Comparison of ENCODE assay signal across 15 cellular contexts in genomic region chr11:126011220-126011619, GRCh38. TPM values are rescaled to one million over a fixed set of nuclear protein-coding genes. Genes with fewer than 3 reads are reported as not detected.
"Had no signal": no experiment of that assay in that cellular context is flagged by ENCODE, and none has a peak within 500 bp of the region (broad histone marks: within the 10 kb centered on the region; RNA-seq: fewer than 3 reads in every experiment).

No MANE protein-coding gene starts in this region.

- DNase-seq: activated CD4-positive, alpha-beta T cell treated with anti-CD3 and anti-CD28 coated beads, Interleukin-2, amount 10 ng/mL, durations not matched to agents 7 days and 5 days; activated naive CD8-positive, alpha-beta T cell treated with anti-CD3 and anti-CD28 coated beads for 36 hours; amygdala; brain microvascular endothelial cell; cerebellar nuclear complex; effector memory CD4-positive, alpha-beta T cell; foreskin melanocyte; immature natural killer cell; mesendoderm; occipital lobe; stimulated activated CD4-positive, alpha-beta T cell treated with anti-CD3 and anti-CD28 coated beads, Interleukin-2, amount 100 ng/mL, for 48 hours had no signal

- H3K9me3 Mint-ChIP-seq: activated CD4-positive, alpha-beta T cell treated with anti-CD3 and anti-CD28 coated beads, Interleukin-2, amount 10 ng/mL, durations not matched to agents 7 days and 5 days; activated naive CD8-positive, alpha-beta T cell treated with anti-CD3 and anti-CD28 coated beads for 36 hours; activated T-helper 1 cell treated with anti-CD3 and anti-CD28 coated beads, Interleukin-12 subunit alpha, Interleukin-12 subunit beta, Interleukin-2, Interleukin-4 antibody, amounts not matched to agents 30 ng/mL and 10 ng/mL and 1 ng/mL, durations not matched to agents 14 hours and 24 hours and 36 hours; dendritic cell treated with granulocyte-macrophage colony-stimulating factor and Interleukin-4, amounts not matched to agents 40 ng/mL and 50 ng/mL, for 4 days; immature natural killer cell; natural killer cell treated with Interleukin-12 subunit alpha and Interleukin-12 subunit beta and Interleukin-15 and Interleukin-18, amount 100 ng/mL, for 72 hours; stimulated activated memory B cell treated with anti-CD40 and anti-IgM and Interleukin-4, amounts not matched to agents 10 μg/mL and 1 μg/mL and 100 μg/mL, for 72 hours had no signal

- H3K4me3 Mint-ChIP-seq: activated CD4-positive, alpha-beta T cell treated with anti-CD3 and anti-CD28 coated beads, Interleukin-2, amount 10 ng/mL, durations not matched to agents 7 days and 5 days; activated naive CD8-positive, alpha-beta T cell treated with anti-CD3 and anti-CD28 coated beads for 36 hours; activated T-helper 1 cell treated with anti-CD3 and anti-CD28 coated beads, Interleukin-12 subunit alpha, Interleukin-12 subunit beta, Interleukin-2, Interleukin-4 antibody, amounts not matched to agents 30 ng/mL and 10 ng/mL and 1 ng/mL, durations not matched to agents 14 hours and 24 hours and 36 hours; dendritic cell treated with granulocyte-macrophage colony-stimulating factor and Interleukin-4, amounts not matched to agents 40 ng/mL and 50 ng/mL, for 4 days; immature natural killer cell; natural killer cell treated with Interleukin-12 subunit alpha and Interleukin-12 subunit beta and Interleukin-15 and Interleukin-18, amount 100 ng/mL, for 72 hours; stimulated activated memory B cell treated with anti-CD40 and anti-IgM and Interleukin-4, amounts not matched to agents 10 μg/mL and 1 μg/mL and 100 μg/mL, for 72 hours had no signal

- H3K27me3 Mint-ChIP-seq: activated CD4-positive, alpha-beta T cell treated with anti-CD3 and anti-CD28 coated beads, Interleukin-2, amount 10 ng/mL, durations not matched to agents 7 days and 5 days; activated naive CD8-positive, alpha-beta T cell treated with anti-CD3 and anti-CD28 coated beads for 36 hours; dendritic cell treated with granulocyte-macrophage colony-stimulating factor and Interleukin-4, amounts not matched to agents 40 ng/mL and 50 ng/mL, for 4 days had no signal

- H3K4me1 Mint-ChIP-seq: activated CD4-positive, alpha-beta T cell treated with anti-CD3 and anti-CD28 coated beads, Interleukin-2, amount 10 ng/mL, durations not matched to agents 7 days and 5 days; activated naive CD8-positive, alpha-beta T cell treated with anti-CD3 and anti-CD28 coated beads for 36 hours; immature natural killer cell; stimulated activated memory B cell treated with anti-CD40 and anti-IgM and Interleukin-4, amounts not matched to agents 10 μg/mL and 1 μg/mL and 100 μg/mL, for 72 hours had no signal

- H3K36me3 Mint-ChIP-seq: activated naive CD8-positive, alpha-beta T cell treated with anti-CD3 and anti-CD28 coated beads for 36 hours; immature natural killer cell; natural killer cell treated with Interleukin-12 subunit alpha and Interleukin-12 subunit beta and Interleukin-15 and Interleukin-18, amount 100 ng/mL, for 72 hours; stimulated activated memory B cell treated with anti-CD40 and anti-IgM and Interleukin-4, amounts not matched to agents 10 μg/mL and 1 μg/mL and 100 μg/mL, for 72 hours had no signal

- H3K27ac Mint-ChIP-seq: activated CD4-positive, alpha-beta T cell treated with anti-CD3 and anti-CD28 coated beads, Interleukin-2, amount 10 ng/mL, durations not matched to agents 7 days and 5 days; activated naive CD8-positive, alpha-beta T cell treated with anti-CD3 and anti-CD28 coated beads for 36 hours; activated T-helper 1 cell treated with anti-CD3 and anti-CD28 coated beads, Interleukin-12 subunit alpha, Interleukin-12 subunit beta, Interleukin-2, Interleukin-4 antibody, amounts not matched to agents 30 ng/mL and 10 ng/mL and 1 ng/mL, durations not matched to agents 14 hours and 24 hours and 36 hours; dendritic cell treated with granulocyte-macrophage colony-stimulating factor and Interleukin-4, amounts not matched to agents 40 ng/mL and 50 ng/mL, for 4 days; immature natural killer cell; natural killer cell treated with Interleukin-12 subunit alpha and Interleukin-12 subunit beta and Interleukin-15 and Interleukin-18, amount 100 ng/mL, for 72 hours; stimulated activated memory B cell treated with anti-CD40 and anti-IgM and Interleukin-4, amounts not matched to agents 10 μg/mL and 1 μg/mL and 100 μg/mL, for 72 hours had no signal

- ATAC-seq: natural killer cell treated with Interleukin-12 subunit alpha and Interleukin-12 subunit beta and Interleukin-15 and Interleukin-18, amount 100 ng/mL, for 72 hours; stimulated activated memory B cell treated with anti-CD40 and anti-IgM and Interleukin-4, amounts not matched to agents 10 μg/mL and 1 μg/mL and 100 μg/mL, for 72 hours had no signal

RNA-seq across cellular contexts. Expression of gene CDON, which starts 51.4 kb away (rescaled TPM):
- polyA plus RNA-seq: immature natural killer cell had no signal
